ENCODE assay signal across 9 cellular contexts in genomic region chr1:91712981-91713841, GRCh38.
DNase-seq lines count a peak whose midpoint lies in the region; FAIRE-seq and TF ChIP-seq lines count a peak whose summit lies in the region.
"Had no signal": no experiment of that assay in that cellular context is flagged by ENCODE, and none has a peak within 500 bp of the region (broad histone marks: within the 10 kb centered on the region; RNA-seq: fewer than 3 reads in every experiment).

No MANE protein-coding gene starts in this region.

- H3K27ac Mint-ChIP-seq in HFFc6 (peak overlapping the region; percentile 77), MCF 10A (ENCODE audit: low read depth, unreplicated experiment) (no peak overlapping the region)

- H3K9me3 Mint-ChIP-seq in HFFc6 (no peaks in the 10 kb centered on the region), MCF 10A (ENCODE audit: unreplicated experiment) (no peaks in the 10 kb centered on the region)

- FAIRE-seq in GM12891 (lab: Jason Lieb, UNC): peak; percentile 90

- H3K4me1 Mint-ChIP-seq in HFFc6 (ENCODE audit: low read depth) (peaks cover 18% of the 10 kb centered on the region), MCF 10A (ENCODE audit: insufficient read depth, unreplicated experiment) (no peaks in the 10 kb centered on the region)

- no TSS peak for BruUV-seq in MCF 10A (replicated peaks; lab: Mats Ljungman, UMichigan)

- H3K27me3 ChIP-seq in esophagus muscularis mucosa (no peaks in the 10 kb centered on the region), rectal smooth muscle tissue (ENCODE audit: control insufficient read depth, insufficient read depth, low read length) (no peaks in the 10 kb centered on the region)

- H3K9ac ChIP-seq in SK-N-MC (ENCODE audit: insufficient read length) (peak overlapping the region; percentile 25), rectal smooth muscle tissue (ENCODE audit: low read length) (no peak overlapping the region)

- H3K9me3 ChIP-seq in SK-N-MC (ENCODE audit: low read depth, low read length) (no peaks in the 10 kb centered on the region), esophagus muscularis mucosa (no peaks in the 10 kb centered on the region)

- TF ChIP-seq POLR2A in GM12891 (IDR thresholded peaks at IDR 0.05; ENCODE audit: low read depth, low read length) (no peak), esophagus muscularis mucosa (IDR thresholded peaks at IDR 0.05; ENCODE audit: low read depth) (no peak)

- H3K4me3 Mint-ChIP-seq in HFFc6: peak overlapping the region; percentile 22
- no peak overlapping the region for H3K4me3 Mint-ChIP-seq in MCF 10A (ENCODE audit: unreplicated experiment)

- H3K36me3 ChIP-seq in SK-N-MC (ENCODE audit: insufficient read depth, low read length): no peaks in the 10 kb centered on the region
- peaks cover 23 to 80% (median 32%) of the 10 kb centered on the region in 4 donors for H3K36me3 ChIP-seq in esophagus muscularis mucosa
- H3K36me3 ChIP-seq in rectal smooth muscle tissue (ENCODE audit: control insufficient read depth, insufficient read depth, low read length): no peaks in the 10 kb centered on the region

- H3K27ac ChIP-seq in SK-N-MC (no peak overlapping the region), esophagus muscularis mucosa (replicated peaks in 1 of 4) (peak overlapping the region; percentile 76 to 86 (median 84)), rectal smooth muscle tissue (ENCODE audit: low read depth, low read length) (peak overlapping the region; percentile 86)
- H3K27ac ChIP-seq: epithelial cell of prostate had no signal

- TF ChIP-seq CTCF in HFFc6 (IDR thresholded peaks at IDR 0.05) (no peak), esophagus muscularis mucosa (IDR thresholded peaks at IDR 0.05) (no peak), MCF 10A (IDR thresholded peaks at IDR 0.05; ENCODE audit: unreplicated experiment) (no peak)

- H3K4me1 ChIP-seq in esophagus muscularis mucosa (peaks cover 28 to 69% (median 57%) of the 10 kb centered on the region in 4 donors), rectal smooth muscle tissue (ENCODE audit: control insufficient read depth, insufficient read depth, low read length) (peaks cover 21% of the 10 kb centered on the region)

- POLR2A ChIA-PET in MCF 10A (lab: Yijun Ruan, JAX): interaction anchor here (0.7 kb wide), 1 partner anchor 134 kb away, joined by 3 read pairs; no protein-coding TSS in a partner anchor

- H3K36me3 Mint-ChIP-seq in HFFc6 (ENCODE audit: low read depth) (peaks cover 20% of the 10 kb centered on the region; the same call in 1 of the 2 replicates), MCF 10A (ENCODE audit: insufficient read depth, unreplicated experiment) (peaks cover 90% of the 10 kb centered on the region)

- DNase-seq in GM12891 (ENCODE audit: insufficient read length, low spot score) (no peak), HFFc6 (peak; percentile 3), SK-N-MC (ENCODE audit: low read depth, low spot score) (no peak), esophagus muscularis mucosa (ENCODE audit: extremely low spot score) (peak; percentile 94), HPDE6-E6E7 (ENCODE audit: extremely low spot score) (no peak), DMS153 treated with DMSO at 0.1 percent for 48 hours (lab: John Stamatoyannopoulos, UW; ENCODE audit: unreplicated experiment) (no peak), MCF 10A (ENCODE audit: unreplicated experiment) (no peak)

- H3K4me3 ChIP-seq in SK-N-MC (no peak overlapping the region), esophagus muscularis mucosa (peak overlapping the region in 2 of 4 donors; percentile 20 to 21), rectal smooth muscle tissue (ENCODE audit: low read length) (peak overlapping the region; percentile 9)

- CTCF ChIA-PET in MCF 10A (lab: Yijun Ruan, JAX): interaction anchor here (0.6 to 1.2 kb wide), 3 partner anchors 90 to 171 kb away, joined by 3 to 4 read pairs (median 3); no protein-coding TSS in a partner anchor

- no peak for TF ChIP-seq EP300 in esophagus muscularis mucosa (IDR thresholded peaks at IDR 0.05)

- intact Hi-C loops in esophagus muscularis mucosa (cut with DNase I) (no loop called here), MCF 10A (cut with micrococcal nuclease) (no loop called here)

- 14% methylated on average over 15 of the region's 15 CpGs for WGBS in esophagus muscularis mucosa

- H3K27me3 Mint-ChIP-seq in HFFc6 (ENCODE audit: insufficient read depth) (peaks cover 1% of the 10 kb centered on the region), MCF 10A (ENCODE audit: insufficient read depth, unreplicated experiment) (no peaks in the 10 kb centered on the region)

TF ChIP-seq in GM12891, 5 proteins besides CTCF, POLR2A, EP300 and RAD21:
- TF ChIP-seq POLR2AphosphoS5 (IDR thresholded peaks at IDR 0.05; ENCODE audit: low read depth, low read length) (no peak), POU2F2 (IDR thresholded peaks at IDR 0.05; ENCODE audit: low read depth, low read length) (no peak), PAX5 (IDR thresholded peaks at IDR 0.05; ENCODE audit: insufficient read depth, low read length, severe bottlenecking) (no peak), TAF1 (IDR thresholded peaks at IDR 0.05; ENCODE audit: low read depth, low read length) (no peak), SPI1 (IDR thresholded peaks at IDR 0.05; ENCODE audit: low read depth, low read length) (no peak)

Comparison
In these comparisons a context has a peak if more than half of its experiments do, and no peak if none do; other contexts are left out.
1. DNase-seq: peak in HFFc6 (single experiment) and esophagus muscularis mucosa (single experiment); none in GM12891 (single experiment), SK-N-MC (single experiment), HPDE6-E6E7 (single experiment), DMS153 treated with DMSO at 0.1 percent for 48 hours (single experiment) and MCF 10A (single experiment).